ENCODE assay signal across 23 cellular contexts in the genomic region with DNA sequence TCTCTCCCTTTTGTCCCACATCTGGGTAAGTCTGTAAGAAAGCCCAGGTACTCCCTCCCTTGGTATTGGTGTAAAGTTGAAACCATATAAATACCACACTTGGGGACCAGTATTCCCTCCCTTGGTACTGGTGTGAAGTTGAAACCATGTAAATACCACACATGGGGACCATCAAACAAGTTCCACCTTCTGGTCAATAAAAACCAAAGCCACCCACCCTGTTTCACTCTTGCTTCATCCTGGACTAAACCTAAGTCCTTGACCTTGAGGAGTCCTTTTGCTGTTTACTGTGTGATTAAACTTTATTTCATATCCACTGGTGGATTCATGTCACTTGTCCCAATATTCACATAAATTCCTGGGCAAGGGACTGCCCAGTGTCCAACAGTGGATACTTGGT. TPM values are rescaled to one million over a fixed set of nuclear protein-coding genes. Genes with fewer than 3 reads are reported as not detected.
DNase-seq lines count a peak whose midpoint lies in the region; ATAC-seq and TF ChIP-seq lines count a peak whose summit lies in the region.
"Had no signal": no experiment of that assay in that cellular context is flagged by ENCODE, and none has a peak within 500 bp of the region (broad histone marks: within the 10 kb centered on the region; RNA-seq: fewer than 3 reads in every experiment).

No MANE protein-coding gene starts in this region.

- no peaks in the 10 kb centered on the region for H3K27me3 Mint-ChIP-seq in stimulated activated naive CD8-positive, alpha-beta T cell treated with anti-CD3 and anti-CD28 coated beads, Interleukin-15, amount 100 ng/mL, for 72 hours
- H3K27me3 Mint-ChIP-seq in Calu3 (ENCODE audit: unreplicated experiment) = no peaks in the 10 kb centered on the region
- H3K27me3 Mint-ChIP-seq: activated naive CD8-positive, alpha-beta T cell treated with anti-CD3 and anti-CD28 coated beads for 36 hours; dendritic cell treated with granulocyte-macrophage colony-stimulating factor and Interleukin-4, amounts not matched to agents 40 ng/mL and 50 ng/mL, for 4 days had no signal

- H3K27me3 ChIP-seq in heart right ventricle = no peaks in the 10 kb centered on the region
- H3K27me3 ChIP-seq: BLaER1 treated with 17β-estradiol and CSF1 and Interleukin-3, amounts not matched to agents 10 nM and 100 nM; suprapubic skin had no signal

- H3K36me3 ChIP-seq in heart right ventricle = peaks cover 0 to 16% (median 0%) of the 10 kb centered on the region in 9 donors
- H3K36me3 ChIP-seq: suprapubic skin had no signal

- peak overlapping the region in 1 of 2 donors; percentile 9 for H3K4me3 Mint-ChIP-seq in stimulated activated naive CD8-positive, alpha-beta T cell treated with anti-CD3 and anti-CD28 coated beads, Interleukin-15, amount 100 ng/mL, for 72 hours
- no peak overlapping the region for H3K4me3 Mint-ChIP-seq in Calu3 (ENCODE audit: low read depth, unreplicated experiment)
- H3K4me3 Mint-ChIP-seq: activated naive CD8-positive, alpha-beta T cell treated with anti-CD3 and anti-CD28 coated beads for 36 hours; dendritic cell treated with granulocyte-macrophage colony-stimulating factor and Interleukin-4, amounts not matched to agents 40 ng/mL and 50 ng/mL, for 4 days had no signal

- TF ChIP-seq CTCF in heart right ventricle (IDR thresholded peaks at IDR 0.05) (no peak), Calu3 (IDR thresholded peaks at IDR 0.05; ENCODE audit: unreplicated experiment) (no peak)

- H3K4me1 ChIP-seq in heart right ventricle = peaks cover 0 to 76% (median 27%) of the 10 kb centered on the region in 9 donors

- peak overlapping the region in 6 of 10 donors; percentile 16 to 96 (median 66) for H3K27ac ChIP-seq in heart right ventricle
- H3K27ac ChIP-seq: BLaER1 treated with 17β-estradiol and CSF1 and Interleukin-3, amounts not matched to agents 10 nM and 100 nM; RWPE1; suprapubic skin had no signal

- H3K4me3 ChIP-seq in heart right ventricle = no peak overlapping the region
- H3K4me3 ChIP-seq: BLaER1 treated with 17β-estradiol and CSF1 and Interleukin-3, amounts not matched to agents 10 nM and 100 nM; lung; suprapubic skin had no signal

- no peaks in the 10 kb centered on the region for H3K9me3 ChIP-seq in heart right ventricle
- H3K9me3 ChIP-seq: BLaER1 treated with 17β-estradiol and CSF1 and Interleukin-3, amounts not matched to agents 10 nM and 100 nM; suprapubic skin had no signal

- H3K36me3 Mint-ChIP-seq in Calu3 (ENCODE audit: insufficient read depth, unreplicated experiment) = no peaks in the 10 kb centered on the region

- no TSS peak for BruUV-seq in Calu3 (replicated peaks; lab: Mats Ljungman, UMichigan)

- intact Hi-C loops in heart right ventricle (cut with DNase I) = no loop called here
- intact Hi-C loops in Right ventricle myocardium inferior (cut with DNase I) = no loop called here
- intact Hi-C loops in Calu3 (cut with micrococcal nuclease; ENCODE audit: unreplicated experiment) = no loop called here

- DNase-seq in heart right ventricle = no peak
- DNase-seq in Right ventricle myocardium inferior (ENCODE audit: missing footprints) = no peak
- DNase-seq in OCI-M1 (lab: John Stamatoyannopoulos, UW) = peak; percentile 17
- DNase-seq in iris pigment epithelial cell (ENCODE audit: low read depth) = peak; percentile 22
- DNase-seq in stimulated activated naive CD8-positive, alpha-beta T cell treated with anti-CD3 and anti-CD28 coated beads, Interleukin-15, amount 100 ng/mL, for 72 hours = no peak
- DNase-seq in NCI-H1105 (lab: John Stamatoyannopoulos, UW) = no peak
- DNase-seq in Calu3 = no peak
- DNase-seq in dermis blood vessel endothelial cell = no peak
- DNase-seq: ACHN; activated CD8-positive, alpha-beta memory T cell treated with anti-CD3 and anti-CD28 coated beads for 24 hours; activated naive CD8-positive, alpha-beta T cell treated with anti-CD3 and anti-CD28 coated beads for 36 hours; activated T-cell treated with anti-CD3 and anti-CD28 coated beads, Interleukin-2, amount 50 U/mL, for 48 hours; NCI-H1417 treated with DMSO at 0.1 percent for 48 hours; NCI-H524; nucleus accumbens; stimulated activated CD8-positive, alpha-beta memory T cell treated with anti-CD3 and anti-CD28 coated beads, Interleukin-4, amount 100 ng/mL, for 48 hours; T1000 had no signal

- ATAC-seq in heart right ventricle = no peak
- no peak for ATAC-seq in Right ventricle myocardium inferior
- peak; percentile 66 for ATAC-seq in stimulated activated naive CD8-positive, alpha-beta T cell treated with anti-CD3 and anti-CD28 coated beads, Interleukin-15, amount 100 ng/mL, for 72 hours
- ATAC-seq: activated CD4-positive, CD25-positive, alpha-beta regulatory T cell treated with anti-CD3 and anti-CD28 coated beads, Interleukin-2, amount 50 U/mL, for 24 hours had no signal

- no peaks in the 10 kb centered on the region for H3K9me3 Mint-ChIP-seq in stimulated activated naive CD8-positive, alpha-beta T cell treated with anti-CD3 and anti-CD28 coated beads, Interleukin-15, amount 100 ng/mL, for 72 hours
- H3K9me3 Mint-ChIP-seq in Calu3 (ENCODE audit: low read depth, unreplicated experiment) = no peaks in the 10 kb centered on the region
- H3K9me3 Mint-ChIP-seq: activated naive CD8-positive, alpha-beta T cell treated with anti-CD3 and anti-CD28 coated beads for 36 hours; dendritic cell treated with granulocyte-macrophage colony-stimulating factor and Interleukin-4, amounts not matched to agents 40 ng/mL and 50 ng/mL, for 4 days had no signal

- peaks cover 27% of the 10 kb centered on the region for H3K4me1 Mint-ChIP-seq in stimulated activated naive CD8-positive, alpha-beta T cell treated with anti-CD3 and anti-CD28 coated beads, Interleukin-15, amount 100 ng/mL, for 72 hours
- H3K4me1 Mint-ChIP-seq in Calu3 (ENCODE audit: low read depth, unreplicated experiment) = no peaks in the 10 kb centered on the region

- CTCF ChIA-PET in Calu3 (lab: Charles Lee) = no interaction called here

- peak overlapping the region in 1 of 2 donors; percentile 77 for H3K27ac Mint-ChIP-seq in stimulated activated naive CD8-positive, alpha-beta T cell treated with anti-CD3 and anti-CD28 coated beads, Interleukin-15, amount 100 ng/mL, for 72 hours
- H3K27ac Mint-ChIP-seq in Calu3 (ENCODE audit: unreplicated experiment) = no peak overlapping the region
- H3K27ac Mint-ChIP-seq: activated naive CD8-positive, alpha-beta T cell treated with anti-CD3 and anti-CD28 coated beads for 36 hours; dendritic cell treated with granulocyte-macrophage colony-stimulating factor and Interleukin-4, amounts not matched to agents 40 ng/mL and 50 ng/mL, for 4 days had no signal

RNA-seq across cellular contexts. Expression of gene P4HA1, which starts 8.4 kb away (rescaled TPM):
- total RNA-seq in heart right ventricle (10 to 100 TPM; 44.4 to 67.3 (median 51.5) TPM), Right ventricle myocardium inferior (77.0 TPM), Calu3 (2022) (20.3 and 20.9 TPM in 2 replicates), dermis blood vessel endothelial cell (81.7 and 97.4 TPM in 2 replicates)
- polyA plus RNA-seq in heart right ventricle = 10 to 100 TPM; 17.3 to 20.8 TPM

RNA-seq across cellular contexts. Expression of gene NUDT13, which starts 22.0 kb away (rescaled TPM):
- 1 to 10 TPM; 1.8 to 5.2 (median 4.0) TPM for total RNA-seq in heart right ventricle
- polyA plus RNA-seq in heart right ventricle = 10 to 100 TPM in 1 of 2 donors, 1 to 10 TPM in 1; 1.4 to 11.0 TPM
- total RNA-seq in Right ventricle myocardium inferior = 3.6 TPM
- total RNA-seq in Calu3 (2022) = 0.76 and 0.78 TPM in 2 replicates
- total RNA-seq in dermis blood vessel endothelial cell = 1.0 and 2.1 TPM in 2 replicates

Comparison
In these comparisons a context has a peak if more than half of its experiments do, and no peak if none do; other contexts are left out.
1. DNase-seq: peak in OCI-M1 (single experiment) and iris pigment epithelial cell (single experiment); none in heart right ventricle (0 of 2), Right ventricle myocardium inferior (single experiment), stimulated activated naive CD8-positive, alpha-beta T cell treated with anti-CD3 and anti-CD28 coated beads, Interleukin-15, amount 100 ng/mL, for 72 hours (0 of 2), NCI-H1105 (single experiment), Calu3 (single experiment) and dermis blood vessel endothelial cell (single experiment).